In the genomic region with DNA sequence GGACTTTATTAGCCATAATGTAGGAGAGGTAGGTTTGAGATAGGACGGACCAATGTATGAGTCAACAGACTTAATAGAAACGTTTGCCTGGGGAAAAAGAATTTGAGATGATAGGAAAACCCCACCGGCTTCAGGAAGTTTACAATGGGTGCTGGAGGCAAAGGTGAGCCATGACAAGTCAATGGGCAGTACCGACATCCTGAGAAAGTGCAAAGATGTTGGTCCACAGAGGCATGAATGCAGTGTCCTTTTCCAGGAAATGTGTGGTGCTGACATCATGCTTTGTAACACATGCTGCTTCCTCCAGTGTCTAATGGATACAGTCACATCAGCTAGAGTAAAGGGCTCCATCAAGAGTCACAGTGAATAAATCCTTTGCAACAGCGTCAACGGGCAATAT, we compare ENCODE assay signal across 23 cellular contexts.
"Had no signal": no experiment of that assay in that cellular context is flagged by ENCODE, and none has a peak within 500 bp of the region (broad histone marks: within the 10 kb centered on the region; RNA-seq: fewer than 3 reads in every experiment).

No MANE protein-coding gene starts in this region.

- H3K4me1 Mint-ChIP-seq: activated naive CD8-positive, alpha-beta T cell treated with anti-CD3 and anti-CD28 coated beads, Interleukin-2, amount 10 ng/mL, durations not matched to agents 7 days and 5 days; stimulated activated memory B cell treated with anti-CD40 and anti-IgM and Interleukin-4, amounts not matched to agents 10 μg/mL and 1 μg/mL and 100 μg/mL, for 72 hours had no signal

- H3K36me3 Mint-ChIP-seq: activated CD4-positive, alpha-beta memory T cell treated with anti-CD3 and anti-CD28 coated beads for 36 hours; activated naive CD8-positive, alpha-beta T cell treated with anti-CD3 and anti-CD28 coated beads, Interleukin-2, amount 10 ng/mL, durations not matched to agents 7 days and 5 days; stimulated activated memory B cell treated with anti-CD40 and anti-IgM and Interleukin-4, amounts not matched to agents 10 μg/mL and 1 μg/mL and 100 μg/mL, for 72 hours had no signal

- H3K27ac Mint-ChIP-seq: activated CD4-positive, alpha-beta memory T cell treated with anti-CD3 and anti-CD28 coated beads for 36 hours; activated naive CD4-positive, alpha-beta T cell treated with anti-CD3 and anti-CD28 coated beads for 36 hours; activated naive CD8-positive, alpha-beta T cell treated with anti-CD3 and anti-CD28 coated beads, Interleukin-2, amount 10 ng/mL, durations not matched to agents 7 days and 5 days; activated T-cell treated with anti-CD3 and anti-CD28 coated beads, Interleukin-2, amount 50 U/mL, for 72 hours; nephron progenitor cell; stimulated activated memory B cell treated with anti-CD40 and anti-IgM and Interleukin-4, amounts not matched to agents 10 μg/mL and 1 μg/mL and 100 μg/mL, for 72 hours had no signal

- H3K27me3 ChIP-seq: transverse colon, uterus had no signal

- H3K27ac ChIP-seq: coronary artery, transverse colon, uterus had no signal

- H3K36me3 ChIP-seq: transverse colon, uterus had no signal

- H3K4me3 ChIP-seq: coronary artery, mucosa of descending colon, smooth muscle cell, transverse colon, uterus had no signal

- H3K27me3 Mint-ChIP-seq: activated CD4-positive, alpha-beta memory T cell treated with anti-CD3 and anti-CD28 coated beads for 36 hours; activated naive CD8-positive, alpha-beta T cell treated with anti-CD3 and anti-CD28 coated beads, Interleukin-2, amount 10 ng/mL, durations not matched to agents 7 days and 5 days; stimulated activated memory B cell treated with anti-CD40 and anti-IgM and Interleukin-4, amounts not matched to agents 10 μg/mL and 1 μg/mL and 100 μg/mL, for 72 hours had no signal

- H3K4me1 ChIP-seq: transverse colon, uterus had no signal

- DNase-seq: activated CD4-positive, alpha-beta memory T cell treated with anti-CD3 and anti-CD28 coated beads for 36 hours; activated CD4-positive, alpha-beta T cell treated with anti-CD3 and anti-CD28 coated beads for 48 hours; activated effector memory CD4-positive, alpha-beta T cell treated with Interleukin-2 at 50 U/mL for 16 hours; activated naive CD4-positive, alpha-beta T cell treated with anti-CD3 and anti-CD28 coated beads for 36 hours; activated naive CD8-positive, alpha-beta T cell treated with anti-CD3 and anti-CD28 coated beads, Interleukin-2, amount 10 ng/mL, durations not matched to agents 7 days and 5 days; activated T-cell treated with anti-CD3 and anti-CD28 coated beads, Interleukin-2, amount 50 U/mL, for 72 hours; amygdala; cerebellar nuclear complex; hypothalamus; left colon; mesenchymal stem cell; mucosa of descending colon; nephron progenitor cell; nucleus accumbens; stimulated activated CD4-positive, alpha-beta T cell treated with anti-CD3 and anti-CD28 coated beads, Interleukin-15, amount 100 ng/mL, for 24 hours; transverse colon; uterus had no signal

- ATAC-seq: activated T-cell treated with anti-CD3 and anti-CD28 coated beads, Interleukin-2, amount 50 U/mL, for 72 hours; left colon; mucosa of descending colon; sciatic nerve; stimulated activated memory B cell treated with anti-CD40 and anti-IgM and Interleukin-4, amounts not matched to agents 10 μg/mL and 1 μg/mL and 100 μg/mL, for 72 hours had no signal

- H3K4me3 Mint-ChIP-seq: activated CD4-positive, alpha-beta memory T cell treated with anti-CD3 and anti-CD28 coated beads for 36 hours; activated naive CD4-positive, alpha-beta T cell treated with anti-CD3 and anti-CD28 coated beads for 36 hours; activated naive CD8-positive, alpha-beta T cell treated with anti-CD3 and anti-CD28 coated beads, Interleukin-2, amount 10 ng/mL, durations not matched to agents 7 days and 5 days; activated T-cell treated with anti-CD3 and anti-CD28 coated beads, Interleukin-2, amount 50 U/mL, for 72 hours; nephron progenitor cell; stimulated activated memory B cell treated with anti-CD40 and anti-IgM and Interleukin-4, amounts not matched to agents 10 μg/mL and 1 μg/mL and 100 μg/mL, for 72 hours had no signal

- H3K9me3 Mint-ChIP-seq: activated naive CD4-positive, alpha-beta T cell treated with anti-CD3 and anti-CD28 coated beads for 36 hours; nephron progenitor cell; stimulated activated memory B cell treated with anti-CD40 and anti-IgM and Interleukin-4, amounts not matched to agents 10 μg/mL and 1 μg/mL and 100 μg/mL, for 72 hours had no signal

- FAIRE-seq: frontal cortex, islet of Langerhans had no signal
